ENCODE assay signal across 10 cellular contexts in the genomic region with DNA sequence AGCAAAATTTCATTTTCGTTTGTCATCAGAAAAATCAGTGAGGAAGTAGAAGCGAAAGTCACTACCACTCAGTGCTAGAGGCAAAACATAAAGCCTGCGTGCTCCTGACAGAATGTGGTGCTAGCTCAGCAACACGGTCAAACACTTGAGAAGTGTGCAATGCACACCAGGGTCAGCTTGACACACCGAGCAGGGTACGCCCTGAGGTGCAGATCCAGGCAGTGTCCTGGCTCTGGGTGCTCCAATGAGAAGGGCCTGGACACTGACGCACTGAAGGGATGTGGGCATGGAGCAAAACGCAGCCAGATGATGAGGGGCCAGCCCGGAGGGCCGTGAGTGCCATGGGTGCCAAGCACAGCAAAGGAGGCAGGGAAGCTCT. TPM values are rescaled to one million over a fixed set of nuclear protein-coding genes. Genes with fewer than 3 reads are reported as not detected.
DNase-seq lines count a peak whose midpoint lies in the region; ATAC-seq and TF ChIP-seq lines count a peak whose summit lies in the region.
"Had no signal": no experiment of that assay in that cellular context is flagged by ENCODE, and none has a peak within 500 bp of the region (broad histone marks: within the 10 kb centered on the region; RNA-seq: fewer than 3 reads in every experiment).

No MANE protein-coding gene starts in this region.

- H3K4me1 Mint-ChIP-seq in WTC11 = peaks cover 29% of the 10 kb centered on the region

- H3K36me3 ChIP-seq in mucosa of rectum (ENCODE audit: control insufficient read depth in 2 of 2, insufficient read depth in 2 of 2, low read length in 2 of 2) (peaks cover 18 to 33% of the 10 kb centered on the region in 2 donors), ascending aorta (peaks cover 11 to 22% of the 10 kb centered on the region in 2 donors), HAP-1 (replicated peaks) (peaks cover 30% of the 10 kb centered on the region)

- H3K27me3 ChIP-seq in mucosa of rectum (ENCODE audit: control insufficient read depth in 2 of 2, insufficient read depth in 2 of 2, low read length in 2 of 2) (no peaks in the 10 kb centered on the region), ascending aorta (no peaks in the 10 kb centered on the region), HAP-1 (ENCODE audit: low read depth) (no peaks in the 10 kb centered on the region)

- H3K36me3 Mint-ChIP-seq in WTC11 = peaks cover 47% of the 10 kb centered on the region

- no peak for TF ChIP-seq CTCF in WTC11 (IDR thresholded peaks at IDR 0.05)
- no peak for TF ChIP-seq CTCF in ascending aorta (IDR thresholded peaks at IDR 0.05)

- H3K4me1 ChIP-seq in mucosa of rectum (ENCODE audit: control insufficient read depth in 2 of 2, insufficient read depth in 2 of 2, low read length in 2 of 2) (peaks cover 20 to 25% of the 10 kb centered on the region in 2 donors), ascending aorta (peaks cover 0 to 2% of the 10 kb centered on the region in 2 donors), HAP-1 (peaks cover 23% of the 10 kb centered on the region)

- ATAC-seq in HG02870 (IDR thresholded peaks at IDR 0.05; ENCODE audit: unreplicated experiment) (peak; percentile 38), WTC11 (no peak)

- H3K27ac Mint-ChIP-seq in WTC11 = peak overlapping the region; percentile 91

- in situ Hi-C loops in HAP-1 (cut with MboI; ENCODE audit: low sequenced_read_pairs) = loop anchor here (10.0 kb wide), 1 partner anchor 166 kb away; no protein-coding TSS in a partner anchor

- POLR2A ChIA-PET in WTC11 (lab: Charles Lee) = no interaction called here

- H3K9me3 Mint-ChIP-seq in WTC11 = peaks cover 14% of the 10 kb centered on the region

- H3K4me3 ChIP-seq in mucosa of rectum (ENCODE audit: low read length in 2 of 2) (peak overlapping the region; percentile 33 to 51), ascending aorta (no peak overlapping the region), HAP-1 (no peak overlapping the region)

- DNase-seq in activated CD4-positive, alpha-beta T cell treated with anti-CD3 and anti-CD28 coated beads for 48 hours = peak; percentile 41
- DNase-seq in activated CD4-positive, alpha-beta T cell treated with anti-CD3 and anti-CD28 coated beads for 4 hours = no peak
- DNase-seq in WTC11 (ENCODE audit: low spot score) = no peak
- DNase-seq in ascending aorta (ENCODE audit: low spot score in 2 of 2) = no peak
- DNase-seq in T-helper 9 cell = no peak
- no peak for DNase-seq in HAP-1 (ENCODE audit: low spot score in 2 of 2)

- H3K9me3 ChIP-seq in mucosa of rectum (ENCODE audit: control insufficient read depth in 2 of 2, low read length in 2 of 2) (no peaks in the 10 kb centered on the region), ascending aorta (no peaks in the 10 kb centered on the region), HAP-1 (no peaks in the 10 kb centered on the region)
- H3K9me3 ChIP-seq: thoracic aorta had no signal

- peaks cover 6% of the 10 kb centered on the region for H3K27me3 Mint-ChIP-seq in WTC11 (ENCODE audit: low read depth)

- H3K27ac ChIP-seq in mucosa of rectum (ENCODE audit: low read depth in 2 of 2, low read length in 2 of 2) (peak overlapping the region; percentile 83 to 89), ascending aorta (peak overlapping the region in 1 of 2 donors; percentile 19)
- H3K27ac ChIP-seq: thoracic aorta, VCaP had no signal

- H3K9ac ChIP-seq in mucosa of rectum (ENCODE audit: low read depth in 1 of 2, low read length in 2 of 2) = peak overlapping the region; percentile 50 to 60

- no peak overlapping the region for H3K4me3 Mint-ChIP-seq in WTC11

- CTCF ChIA-PET in WTC11 (lab: Charles Lee) = interaction anchor here (1.0 to 3.1 kb wide), 7 partner anchors 27 to 235 kb away, joined by 3 to 44 read pairs (median 4); partner anchors contain the start of gene CEP43

- intact Hi-C loops in ascending aorta (cut with DNase I) = loop anchor here (10.0 kb wide), 1 partner anchor 566 kb away; the partner anchor contains the start of gene MPC1

TF ChIP-seq in WTC11, 78 proteins besides CTCF, POLR2A, EP300 and RAD21 (continues in another document):
- no peak for TF ChIP-seq USF2 (CRISPR knock-in tag; IDR thresholded peaks at IDR 0.05)
- no peak for TF ChIP-seq STAT6 (CRISPR knock-in tag; conservative IDR thresholded peaks at IDR 0.05; ENCODE audit: low read depth)
- TF ChIP-seq ZSCAN18 (CRISPR knock-in tag; IDR thresholded peaks at IDR 0.05) = no peak
- TF ChIP-seq USF1 (CRISPR knock-in tag; IDR thresholded peaks at IDR 0.05) = no peak
- TF ChIP-seq IRF1 (CRISPR knock-in tag; IDR thresholded peaks at IDR 0.05) = no peak
- TF ChIP-seq TEAD4 (CRISPR knock-in tag; IDR thresholded peaks at IDR 0.05) = no peak

RNA-seq across cellular contexts. Expression of gene RNASET2, which starts 5.9 kb away (rescaled TPM):
- 35.6 to 44.3 TPM (median 41.9 TPM) in 3 replicates for total RNA-seq in WTC11 (2021)
- 51.9 TPM for total RNA-seq in ascending aorta

RNA-seq across cellular contexts. Expression of gene CEP43, which starts 48.8 kb away (rescaled TPM):
- total RNA-seq in WTC11 (2021) = 23.4 to 25.6 TPM (median 25.1 TPM) in 3 replicates
- 10.7 TPM for total RNA-seq in ascending aorta

Comparison
In these comparisons a context has a peak if more than half of its experiments do, and no peak if none do; other contexts are left out.
1. H3K4me3 ChIP-seq: peak in mucosa of rectum (2 of 2); none in ascending aorta (0 of 2) and HAP-1 (single experiment).